In genomic region chr6:127990081-127990480, GRCh38 we compare ENCODE assay signal across 21 cellular contexts.
A peak's percentile ranks its signal among the peaks of the same experiment; 100 is the strongest.
DNase-seq lines count a peak whose midpoint lies in the region; ATAC-seq lines count a peak whose summit lies in the region.
"Had no signal": no experiment of that assay in that cellular context is flagged by ENCODE, and none has a peak within 500 bp of the region (broad histone marks: within the 10 kb centered on the region; RNA-seq: fewer than 3 reads in every experiment).

No MANE protein-coding gene starts in this region.

- peak overlapping the region in 1 of 2 donors; percentile 1 for H3K4me3 Mint-ChIP-seq in activated T-cell treated with anti-CD3 and anti-CD28 coated beads, Interleukin-2, amount 50 U/mL, for 72 hours
- H3K4me3 Mint-ChIP-seq in activated naive CD8-positive, alpha-beta T cell: peak overlapping the region; percentile 14
- H3K4me3 Mint-ChIP-seq: CD4-positive, alpha-beta T cell; IgD-negative memory B cell had no signal

- DNase-seq in activated T-cell treated with anti-CD3 and anti-CD28 coated beads, Interleukin-2, amount 50 U/mL, for 72 hours: no peak
- DNase-seq in activated T-cell treated with anti-CD3 and anti-CD28 coated beads, Interleukin-2, amount 50 U/mL, for 1 hour: no peak
- DNase-seq in left kidney (ENCODE audit: low read depth, low spot score) (peak; percentile 58), SW 1271 (lab: John Stamatoyannopoulos, UW) (no peak), C1 segment of cervical spinal cord (lab: John Stamatoyannopoulos, UW) (no peak), NCI-H2107 (lab: John Stamatoyannopoulos, UW) (no peak), NCI-H526 treated with DMSO at 0.1 percent for 48 hours (lab: John Stamatoyannopoulos, UW) (no peak)
- DNase-seq: CD4-positive, alpha-beta T cell; DMS79 treated with DMSO at 0.1 percent for 48 hours; GF-D8; GM23248; H7; MM.1S; NCI-H2029; NCI-H446 treated with DMSO at 0.1 percent for 48 hours; NCI-H526; PC-9; SJCRH30 had no signal

- H3K36me3 Mint-ChIP-seq in activated T-cell treated with anti-CD3 and anti-CD28 coated beads, Interleukin-2, amount 50 U/mL, for 72 hours (ENCODE audit: insufficient read depth in 2 of 2): peaks cover 0 to 4% of the 10 kb centered on the region in 2 donors
- H3K36me3 Mint-ChIP-seq in activated naive CD8-positive, alpha-beta T cell: peaks cover 18% of the 10 kb centered on the region

- peaks cover 0 to 1% of the 10 kb centered on the region in 2 donors for H3K9me3 Mint-ChIP-seq in activated T-cell treated with anti-CD3 and anti-CD28 coated beads, Interleukin-2, amount 50 U/mL, for 72 hours
- H3K9me3 Mint-ChIP-seq in activated naive CD8-positive, alpha-beta T cell (ENCODE audit: low read depth): no peaks in the 10 kb centered on the region
- H3K9me3 Mint-ChIP-seq: CD4-positive, alpha-beta T cell; IgD-negative memory B cell had no signal

- H3K27me3 Mint-ChIP-seq in activated T-cell treated with anti-CD3 and anti-CD28 coated beads, Interleukin-2, amount 50 U/mL, for 72 hours (ENCODE audit: low read depth): no peaks in the 10 kb centered on the region
- H3K27me3 Mint-ChIP-seq in activated naive CD8-positive, alpha-beta T cell: no peaks in the 10 kb centered on the region
- H3K27me3 Mint-ChIP-seq: CD4-positive, alpha-beta T cell; IgD-negative memory B cell had no signal

- ATAC-seq in activated T-cell treated with anti-CD3 and anti-CD28 coated beads, Interleukin-2, amount 50 U/mL, for 72 hours (replicated peaks in 1 of 2): peak in 1 of 2 donors; percentile 45
- ATAC-seq: Right ventricle myocardium inferior had no signal

- H3K27ac Mint-ChIP-seq in activated T-cell treated with anti-CD3 and anti-CD28 coated beads, Interleukin-2, amount 50 U/mL, for 72 hours: peak overlapping the region; percentile 1
- H3K27ac Mint-ChIP-seq in activated naive CD8-positive, alpha-beta T cell: peak overlapping the region; percentile 83
- H3K27ac Mint-ChIP-seq: CD4-positive, alpha-beta T cell; IgD-negative memory B cell had no signal

- H3K4me1 Mint-ChIP-seq in activated T-cell treated with anti-CD3 and anti-CD28 coated beads, Interleukin-2, amount 50 U/mL, for 72 hours (ENCODE audit: low read depth): peaks cover 17% of the 10 kb centered on the region
- H3K4me1 Mint-ChIP-seq in activated naive CD8-positive, alpha-beta T cell (ENCODE audit: low read depth): peaks cover 71% of the 10 kb centered on the region
- H3K4me1 Mint-ChIP-seq: IgD-negative memory B cell had no signal
